Comparison of ENCODE assay signal across 8 cellular contexts in genomic region chr1:146486300-146487014, GRCh38.
DNase-seq lines count a peak whose midpoint lies in the region; TF ChIP-seq lines count a peak whose summit lies in the region.
"Not testable (repeated sequence)": the region's sequence is repeated elsewhere in the genome, so short reads cannot be mapped to it uniquely, and the experiment has no call there.

No MANE protein-coding gene starts in this region.

- WGBS in prostate gland, result no CpG with 5 or more reads among the region's 35 CpGs
- WGBS in thyroid gland, 2 donors, result no CpG with 5 or more reads among the region's 35 CpGs

- TF ChIP-seq POLR2A in prostate gland (IDR thresholded peaks at IDR 0.05); thyroid gland (IDR thresholded peaks at IDR 0.05): not testable (repeated sequence)

- not testable (repeated sequence) for H3K4me1 Mint-ChIP-seq in CD14-positive monocyte; activated CD4-positive, alpha-beta T cell treated with anti-CD3 and anti-CD28 coated beads, Interleukin-2, amount 10 ng/mL, durations not matched to agents 24 days and 14 days

- intact Hi-C loops in CD14-positive monocyte (cut with micrococcal nuclease); activated CD4-positive, alpha-beta T cell treated with anti-CD3 and anti-CD28 coated beads, Interleukin-2, amount 10 ng/mL, durations not matched to agents 24 days and 14 days (cut with micrococcal nuclease); prostate gland (cut with DNase I); thyroid gland (cut with DNase I): not testable (repeated sequence)

- H3K36me3 Mint-ChIP-seq in CD14-positive monocyte; activated CD4-positive, alpha-beta T cell treated with anti-CD3 and anti-CD28 coated beads, Interleukin-2, amount 10 ng/mL, durations not matched to agents 24 days and 14 days (ENCODE audit: low read depth): not testable (repeated sequence)

- H3K9me3 ChIP-seq in prostate gland, thyroid gland: not testable (repeated sequence)

- DNase-seq in CD14-positive monocyte (ENCODE audit: low spot score); prostate gland (ENCODE audit: low spot score): not testable (repeated sequence)
- DNase-seq in NCI-H1092 (lab: John Stamatoyannopoulos, UW) (peak; percentile 38), choroid plexus epithelial cell (ENCODE audit: low read depth) (peak; percentile 6), glomerular visceral epithelial cell (ENCODE audit: extremely low spot score) (peak; percentile 37), left kidney (ENCODE audit: low read depth, low spot score) (peak; percentile 71), thyroid gland (peak; percentile 50 to 54)
- peak; percentile 63 for DNase-seq in activated CD4-positive, alpha-beta T cell treated with anti-CD3 and anti-CD28 coated beads, Interleukin-2, amount 10 ng/mL, durations not matched to agents 24 days and 14 days

- TF ChIP-seq CTCF in CD14-positive monocyte (IDR thresholded peaks at IDR 0.05); choroid plexus epithelial cell (conservative IDR thresholded peaks at IDR 0.05; ENCODE audit: low read depth, low read length); prostate gland (IDR thresholded peaks at IDR 0.05); thyroid gland (IDR thresholded peaks at IDR 0.05): not testable (repeated sequence)

- H3K27ac Mint-ChIP-seq in CD14-positive monocyte, result peak overlapping the region in 1 of 7 donors; percentile 10
- H3K27ac Mint-ChIP-seq in activated CD4-positive, alpha-beta T cell treated with anti-CD3 and anti-CD28 coated beads, Interleukin-2, amount 10 ng/mL, durations not matched to agents 24 days and 14 days, result peak overlapping the region; percentile 75

- not testable (repeated sequence) for H3K9me3 Mint-ChIP-seq in CD14-positive monocyte; activated CD4-positive, alpha-beta T cell treated with anti-CD3 and anti-CD28 coated beads, Interleukin-2, amount 10 ng/mL, durations not matched to agents 24 days and 14 days

- H3K4me3 ChIP-seq in choroid plexus epithelial cell (ENCODE audit: low read depth, low read length) (peak overlapping the region; percentile 44), prostate gland (peak overlapping the region; percentile 18 to 34), thyroid gland (replicated peaks in 1 of 3) (peak overlapping the region in 1 of 3 donors; percentile 14)

- H3K4me1 ChIP-seq in prostate gland (replicated peaks); thyroid gland: not testable (repeated sequence)

- not testable (repeated sequence) for H3K36me3 ChIP-seq in prostate gland, thyroid gland

- peak overlapping the region in 1 of 2 donors; percentile 39 for H3K27ac ChIP-seq in prostate gland
- not testable (repeated sequence) for H3K27ac ChIP-seq in thyroid gland

- not testable (repeated sequence) for H3K27me3 Mint-ChIP-seq in CD14-positive monocyte (ENCODE audit: low read depth in 3 of 3); activated CD4-positive, alpha-beta T cell treated with anti-CD3 and anti-CD28 coated beads, Interleukin-2, amount 10 ng/mL, durations not matched to agents 24 days and 14 days

- not testable (repeated sequence) for H3K27me3 ChIP-seq in prostate gland (replicated peaks; ENCODE audit: insufficient read depth); thyroid gland

- H3K4me3 Mint-ChIP-seq in CD14-positive monocyte, result peak overlapping the region; percentile 47 to 76
- H3K4me3 Mint-ChIP-seq in activated CD4-positive, alpha-beta T cell treated with anti-CD3 and anti-CD28 coated beads, Interleukin-2, amount 10 ng/mL, durations not matched to agents 24 days and 14 days, result peak overlapping the region; percentile 69
